In genomic region chr10:124999433-125000365, GRCh38 we compare ENCODE assay signal across 10 cellular contexts. TPM values are rescaled to one million over a fixed set of nuclear protein-coding genes. Genes with fewer than 3 reads are reported as not detected.
DNase-seq lines count a peak whose midpoint lies in the region; ATAC-seq and TF ChIP-seq lines count a peak whose summit lies in the region.
"Had no signal": no experiment of that assay in that cellular context is flagged by ENCODE, and none has a peak within 500 bp of the region (broad histone marks: within the 10 kb centered on the region; RNA-seq: fewer than 3 reads in every experiment).

No MANE protein-coding gene starts in this region.

- H3K9me3 Mint-ChIP-seq in HFFc6 = no peaks in the 10 kb centered on the region
- H3K9me3 Mint-ChIP-seq: activated B cell treated with CpG ODN at 0.5 μM for 24 hours; naive thymus-derived CD4-positive, alpha-beta T cell had no signal

- peaks cover 19% of the 10 kb centered on the region; the same call in 1 of the 2 replicates for H3K4me1 Mint-ChIP-seq in HFFc6 (ENCODE audit: low read depth)
- H3K4me1 Mint-ChIP-seq: activated B cell treated with CpG ODN at 0.5 μM for 24 hours had no signal

- peaks cover 15% of the 10 kb centered on the region; the same call in 1 of the 2 replicates for H3K36me3 Mint-ChIP-seq in HFFc6 (ENCODE audit: low read depth)
- H3K36me3 Mint-ChIP-seq: naive thymus-derived CD4-positive, alpha-beta T cell had no signal

- DNase-seq in HFFc6 (peak; percentile 42), coronary artery (ENCODE audit: low spot score) (peak; percentile 93), left lobe of liver (ENCODE audit: low spot score) (peak; percentile 39), stromal cell of bone marrow (ENCODE audit: low read depth) (peak; percentile 84), amniotic stem cell (lab: John Stamatoyannopoulos, UW) (no peak), NCI-H526 (lab: John Stamatoyannopoulos, UW) (no peak), LoVo (ENCODE audit: low spot score) (no peak), NCI-H2227 (lab: John Stamatoyannopoulos, UW; ENCODE audit: unreplicated experiment) (no peak)
- DNase-seq: activated B cell treated with CpG ODN at 0.5 μM for 24 hours had no signal

- H3K27ac Mint-ChIP-seq in HFFc6 = peak overlapping the region; percentile 69
- H3K27ac Mint-ChIP-seq: activated B cell treated with CpG ODN at 0.5 μM for 24 hours had no signal

- TF ChIP-seq CTCF in HFFc6 (IDR thresholded peaks at IDR 0.05) = no peak
- no peak for TF ChIP-seq CTCF in coronary artery (IDR thresholded peaks at IDR 0.05)

- H3K4me3 Mint-ChIP-seq in HFFc6 = no peak overlapping the region
- H3K4me3 Mint-ChIP-seq: activated B cell treated with CpG ODN at 0.5 μM for 24 hours; naive thymus-derived CD4-positive, alpha-beta T cell had no signal

- peak overlapping the region; percentile 57 for H3K4me3 ChIP-seq in coronary artery

- ATAC-seq in left lobe of liver = no peak
- ATAC-seq: naive thymus-derived CD4-positive, alpha-beta T cell had no signal

- peak overlapping the region; percentile 96 to 97 for H3K27ac ChIP-seq in coronary artery

- H3K27me3 Mint-ChIP-seq in HFFc6 (ENCODE audit: insufficient read depth) = peaks cover 13% of the 10 kb centered on the region

RNA-seq across cellular contexts. Expression of gene ZRANB1, which starts 57.8 kb away (rescaled TPM):
- total RNA-seq in HFFc6 (2021; fragmentation: NEBNext Ultra II Directional; extraction: Animal tissue kit (Norgen Biotek cat#: 25700)) = 10 to 100 TPM; 11.8 to 13.6 (median 12.6) TPM
- total RNA-seq in left lobe of liver = 11.6 TPM

Comparison
In these comparisons a context has a peak if more than half of its experiments do, and no peak if none do; other contexts are left out.
1. DNase-seq: peak in HFFc6 (single experiment), coronary artery (single experiment), left lobe of liver (single experiment) and stromal cell of bone marrow (single experiment); none in amniotic stem cell (single experiment), NCI-H526 (0 of 2), LoVo (single experiment) and NCI-H2227 (single experiment).